Comparison of ENCODE assay signal across 1 cellular context in the genomic region with DNA sequence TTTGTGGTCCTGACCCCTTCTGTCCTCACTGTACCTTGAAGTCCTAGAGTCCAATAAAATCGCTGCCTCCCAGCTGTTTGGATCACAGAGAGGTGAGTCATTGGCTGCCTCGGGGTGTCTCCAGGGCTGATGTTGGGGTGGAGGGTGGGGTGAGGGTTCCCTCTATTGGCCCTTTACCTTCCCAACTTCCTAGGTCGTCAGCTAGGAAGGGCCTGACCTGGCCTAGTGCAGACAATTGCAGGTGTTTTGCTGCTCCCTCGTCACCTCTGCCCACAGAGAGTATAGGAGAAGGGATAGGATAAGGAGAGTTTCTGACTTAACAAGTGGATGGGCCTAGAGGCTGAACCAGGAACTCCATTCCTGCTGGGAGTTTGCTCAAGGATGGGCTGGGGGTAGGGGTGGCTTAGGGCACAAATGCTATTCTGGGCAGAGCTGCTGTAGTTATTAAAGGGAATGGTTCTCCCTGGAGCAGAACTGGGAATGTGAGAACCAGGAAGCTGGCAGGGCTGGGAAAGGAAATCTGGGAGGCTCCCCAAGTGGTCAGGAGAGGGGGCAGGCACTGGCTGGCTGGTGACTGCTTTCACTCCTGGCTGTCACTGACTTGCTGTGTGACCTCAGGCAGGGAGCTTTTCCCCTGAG.
TF ChIP-seq lines count a peak whose summit lies in the region.

No MANE protein-coding gene starts in this region.

TF ChIP-seq in HepG2, 621 proteins besides CTCF, POLR2A, EP300 and RAD21 (continued from another document and continues in another):
- TF ChIP-seq SP5 (CRISPR knock-in tag; IDR thresholded peaks at IDR 0.05; ENCODE audit: borderline replicate concordance, low read depth) (no peak), ZNF512B (CRISPR knock-in tag; IDR thresholded peaks at IDR 0.05; ENCODE audit: borderline replicate concordance) (no peak), NR2F6 (IDR thresholded peaks at IDR 0.05) (peak; percentile 40), NR2F6 (CRISPR knock-in tag; IDR thresholded peaks at IDR 0.05) (no peak; the same call in 1 of the 2 replicates), KLF9 (CRISPR knock-in tag; IDR thresholded peaks at IDR 0.05; ENCODE audit: low read depth) (no peak), CENPBD1 (CRISPR knock-in tag; IDR thresholded peaks at IDR 0.05; ENCODE audit: borderline replicate concordance, low read depth) (no peak), MIER3 (CRISPR knock-in tag; IDR thresholded peaks at IDR 0.05; ENCODE audit: borderline replicate concordance) (0 out of 2 replicates have a peak, but pooled peaks have one; percentile 7), HDAC2 (CRISPR knock-in tag; IDR thresholded peaks at IDR 0.05) (no peak), ZNF781 (CRISPR knock-in tag; IDR thresholded peaks at IDR 0.05; ENCODE audit: borderline replicate concordance, not compliant biosample characterization) (peak; percentile 59), KLF11 (CRISPR knock-in tag; IDR thresholded peaks at IDR 0.05) (no peak), MATR3 (CRISPR knock-in tag; IDR thresholded peaks at IDR 0.05) (no peak), CCAR2 (optimal IDR thresholded peaks at IDR 0.05; ENCODE audit: low read depth, low read length) (peak; percentile 76), SNAI1 (CRISPR knock-in tag; IDR thresholded peaks at IDR 0.05; ENCODE audit: borderline replicate concordance) (0 out of 2 replicates have a peak, but pooled peaks have one; percentile 4), ZMYM2 (CRISPR knock-in tag; IDR thresholded peaks at IDR 0.05) (no peak), ISL2 (CRISPR knock-in tag; IDR thresholded peaks at IDR 0.05) (no peak), TBP (CRISPR knock-in tag; IDR thresholded peaks at IDR 0.05) (no peak), MLLT10 (CRISPR knock-in tag; IDR thresholded peaks at IDR 0.05) (no peak), MXI1 (IDR thresholded peaks at IDR 0.05; ENCODE audit: borderline replicate concordance, low read depth, low read length) (no peak), ZNF224 (CRISPR knock-in tag; IDR thresholded peaks at IDR 0.05) (no peak), KLF15 (CRISPR knock-in tag; IDR thresholded peaks at IDR 0.05; ENCODE audit: borderline replicate concordance) (no peak), IRF2 (CRISPR knock-in tag; IDR thresholded peaks at IDR 0.05) (no peak), ZNF589 (CRISPR knock-in tag; conservative IDR thresholded peaks at IDR 0.05) (no peak), SNAPC2 (CRISPR knock-in tag; IDR thresholded peaks at IDR 0.05) (no peak), SAFB2 (CRISPR knock-in tag; IDR thresholded peaks at IDR 0.05; ENCODE audit: borderline replicate concordance, low read depth) (peak; percentile 80; the same call in 1 of the 2 replicates), FLYWCH1 (CRISPR knock-in tag; IDR thresholded peaks at IDR 0.05) (no peak), FOSL2 (CRISPR knock-in tag; IDR thresholded peaks at IDR 0.05) (peak; percentile 92), ZSCAN29 (CRISPR knock-in tag; conservative IDR thresholded peaks at IDR 0.05) (peak; percentile 20; the same call in 1 of the 2 replicates), ZNF7 (CRISPR knock-in tag; IDR thresholded peaks at IDR 0.05) (no peak), ZFP90 (CRISPR knock-in tag; IDR thresholded peaks at IDR 0.05; ENCODE audit: borderline replicate concordance) (peak; percentile 24; the same call in 1 of the 2 replicates), RFX3 (CRISPR knock-in tag; IDR thresholded peaks at IDR 0.05) (no peak), JUND (CRISPR knock-in tag; IDR thresholded peaks at IDR 0.05) (peak; percentile 15; the same call in 1 of the 2 replicates), TSC22D2 (CRISPR knock-in tag; IDR thresholded peaks at IDR 0.05; ENCODE audit: borderline replicate concordance) (no peak), ZBTB7A (CRISPR knock-in tag; IDR thresholded peaks at IDR 0.05) (0 out of 2 replicates have a peak, but pooled peaks have one; percentile 45), TBL1XR1 (IDR thresholded peaks at IDR 0.05; ENCODE audit: borderline replicate concordance, low read length, partially characterized antibody) (peak; percentile 22)
- TF ChIP-seq, protein P1, sequence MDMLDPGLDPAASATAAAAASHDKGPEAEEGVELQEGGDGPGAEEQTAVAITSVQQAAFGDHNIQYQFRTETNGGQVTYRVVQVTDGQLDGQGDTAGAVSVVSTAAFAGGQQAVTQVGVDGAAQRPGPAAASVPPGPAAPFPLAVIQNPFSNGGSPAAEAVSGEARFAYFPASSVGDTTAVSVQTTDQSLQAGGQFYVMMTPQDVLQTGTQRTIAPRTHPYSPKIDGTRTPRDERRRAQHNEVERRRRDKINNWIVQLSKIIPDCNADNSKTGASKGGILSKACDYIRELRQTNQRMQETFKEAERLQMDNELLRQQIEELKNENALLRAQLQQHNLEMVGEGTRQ (IDR thresholded peaks at IDR 0.05; ENCODE audit: low read depth, low read length), result no peak
- TF ChIP-seq, protein P1 (CRISPR knock-in tag; IDR thresholded peaks at IDR 0.05; ENCODE audit: borderline replicate concordance), result no peak
- TF ChIP-seq, protein P2, sequence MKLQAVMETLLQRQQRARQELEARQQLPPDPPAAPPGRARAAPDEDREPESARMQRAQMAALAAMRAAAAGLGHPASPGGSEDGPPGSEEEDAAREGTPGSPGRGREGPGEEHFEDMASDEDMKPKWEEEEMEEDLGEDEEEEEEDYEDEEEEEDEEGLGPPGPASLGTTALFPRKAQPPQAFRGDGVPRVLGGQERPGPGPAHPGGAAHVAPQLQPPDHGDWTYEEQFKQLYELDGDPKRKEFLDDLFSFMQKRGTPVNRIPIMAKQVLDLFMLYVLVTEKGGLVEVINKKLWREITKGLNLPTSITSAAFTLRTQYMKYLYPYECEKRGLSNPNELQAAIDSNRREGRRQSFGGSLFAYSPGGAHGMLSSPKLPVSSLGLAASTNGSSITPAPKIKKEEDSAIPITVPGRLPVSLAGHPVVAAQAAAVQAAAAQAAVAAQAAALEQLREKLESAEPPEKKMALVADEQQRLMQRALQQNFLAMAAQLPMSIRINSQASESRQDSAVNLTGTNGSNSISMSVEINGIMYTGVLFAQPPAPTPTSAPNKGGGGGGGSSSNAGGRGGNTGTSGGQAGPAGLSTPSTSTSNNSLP (IDR thresholded peaks at IDR 0.05; ENCODE audit: low read depth, low read length), result peak; percentile 17; the same call in 1 of the 2 replicates
- TF ChIP-seq, protein P3, sequence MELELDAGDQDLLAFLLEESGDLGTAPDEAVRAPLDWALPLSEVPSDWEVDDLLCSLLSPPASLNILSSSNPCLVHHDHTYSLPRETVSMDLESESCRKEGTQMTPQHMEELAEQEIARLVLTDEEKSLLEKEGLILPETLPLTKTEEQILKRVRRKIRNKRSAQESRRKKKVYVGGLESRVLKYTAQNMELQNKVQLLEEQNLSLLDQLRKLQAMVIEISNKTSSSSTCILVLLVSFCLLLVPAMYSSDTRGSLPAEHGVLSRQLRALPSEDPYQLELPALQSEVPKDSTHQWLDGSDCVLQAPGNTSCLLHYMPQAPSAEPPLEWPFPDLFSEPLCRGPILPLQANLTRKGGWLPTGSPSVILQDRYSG (CRISPR knock-in tag; IDR thresholded peaks at IDR 0.05), result no peak
- TF ChIP-seq, protein P4, sequence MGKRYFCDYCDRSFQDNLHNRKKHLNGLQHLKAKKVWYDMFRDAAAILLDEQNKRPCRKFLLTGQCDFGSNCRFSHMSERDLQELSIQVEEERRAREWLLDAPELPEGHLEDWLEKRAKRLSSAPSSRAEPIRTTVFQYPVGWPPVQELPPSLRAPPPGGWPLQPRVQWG (CRISPR knock-in tag; IDR thresholded peaks at IDR 0.05; ENCODE audit: borderline replicate concordance, low read depth), result no peak
- TF ChIP-seq, protein P5, sequence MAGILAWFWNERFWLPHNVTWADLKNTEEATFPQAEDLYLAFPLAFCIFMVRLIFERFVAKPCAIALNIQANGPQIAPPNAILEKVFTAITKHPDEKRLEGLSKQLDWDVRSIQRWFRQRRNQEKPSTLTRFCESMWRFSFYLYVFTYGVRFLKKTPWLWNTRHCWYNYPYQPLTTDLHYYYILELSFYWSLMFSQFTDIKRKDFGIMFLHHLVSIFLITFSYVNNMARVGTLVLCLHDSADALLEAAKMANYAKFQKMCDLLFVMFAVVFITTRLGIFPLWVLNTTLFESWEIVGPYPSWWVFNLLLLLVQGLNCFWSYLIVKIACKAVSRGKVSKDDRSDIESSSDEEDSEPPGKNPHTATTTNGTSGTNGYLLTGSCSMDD (CRISPR knock-in tag; IDR thresholded peaks at IDR 0.05), result no peak
- TF ChIP-seq, protein P6, sequence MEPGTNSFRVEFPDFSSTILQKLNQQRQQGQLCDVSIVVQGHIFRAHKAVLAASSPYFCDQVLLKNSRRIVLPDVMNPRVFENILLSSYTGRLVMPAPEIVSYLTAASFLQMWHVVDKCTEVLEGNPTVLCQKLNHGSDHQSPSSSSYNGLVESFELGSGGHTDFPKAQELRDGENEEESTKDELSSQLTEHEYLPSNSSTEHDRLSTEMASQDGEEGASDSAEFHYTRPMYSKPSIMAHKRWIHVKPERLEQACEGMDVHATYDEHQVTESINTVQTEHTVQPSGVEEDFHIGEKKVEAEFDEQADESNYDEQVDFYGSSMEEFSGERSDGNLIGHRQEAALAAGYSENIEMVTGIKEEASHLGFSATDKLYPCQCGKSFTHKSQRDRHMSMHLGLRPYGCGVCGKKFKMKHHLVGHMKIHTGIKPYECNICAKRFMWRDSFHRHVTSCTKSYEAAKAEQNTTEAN (CRISPR knock-in tag; conservative IDR thresholded peaks at IDR 0.05), result no peak
- TF ChIP-seq, protein P7, sequence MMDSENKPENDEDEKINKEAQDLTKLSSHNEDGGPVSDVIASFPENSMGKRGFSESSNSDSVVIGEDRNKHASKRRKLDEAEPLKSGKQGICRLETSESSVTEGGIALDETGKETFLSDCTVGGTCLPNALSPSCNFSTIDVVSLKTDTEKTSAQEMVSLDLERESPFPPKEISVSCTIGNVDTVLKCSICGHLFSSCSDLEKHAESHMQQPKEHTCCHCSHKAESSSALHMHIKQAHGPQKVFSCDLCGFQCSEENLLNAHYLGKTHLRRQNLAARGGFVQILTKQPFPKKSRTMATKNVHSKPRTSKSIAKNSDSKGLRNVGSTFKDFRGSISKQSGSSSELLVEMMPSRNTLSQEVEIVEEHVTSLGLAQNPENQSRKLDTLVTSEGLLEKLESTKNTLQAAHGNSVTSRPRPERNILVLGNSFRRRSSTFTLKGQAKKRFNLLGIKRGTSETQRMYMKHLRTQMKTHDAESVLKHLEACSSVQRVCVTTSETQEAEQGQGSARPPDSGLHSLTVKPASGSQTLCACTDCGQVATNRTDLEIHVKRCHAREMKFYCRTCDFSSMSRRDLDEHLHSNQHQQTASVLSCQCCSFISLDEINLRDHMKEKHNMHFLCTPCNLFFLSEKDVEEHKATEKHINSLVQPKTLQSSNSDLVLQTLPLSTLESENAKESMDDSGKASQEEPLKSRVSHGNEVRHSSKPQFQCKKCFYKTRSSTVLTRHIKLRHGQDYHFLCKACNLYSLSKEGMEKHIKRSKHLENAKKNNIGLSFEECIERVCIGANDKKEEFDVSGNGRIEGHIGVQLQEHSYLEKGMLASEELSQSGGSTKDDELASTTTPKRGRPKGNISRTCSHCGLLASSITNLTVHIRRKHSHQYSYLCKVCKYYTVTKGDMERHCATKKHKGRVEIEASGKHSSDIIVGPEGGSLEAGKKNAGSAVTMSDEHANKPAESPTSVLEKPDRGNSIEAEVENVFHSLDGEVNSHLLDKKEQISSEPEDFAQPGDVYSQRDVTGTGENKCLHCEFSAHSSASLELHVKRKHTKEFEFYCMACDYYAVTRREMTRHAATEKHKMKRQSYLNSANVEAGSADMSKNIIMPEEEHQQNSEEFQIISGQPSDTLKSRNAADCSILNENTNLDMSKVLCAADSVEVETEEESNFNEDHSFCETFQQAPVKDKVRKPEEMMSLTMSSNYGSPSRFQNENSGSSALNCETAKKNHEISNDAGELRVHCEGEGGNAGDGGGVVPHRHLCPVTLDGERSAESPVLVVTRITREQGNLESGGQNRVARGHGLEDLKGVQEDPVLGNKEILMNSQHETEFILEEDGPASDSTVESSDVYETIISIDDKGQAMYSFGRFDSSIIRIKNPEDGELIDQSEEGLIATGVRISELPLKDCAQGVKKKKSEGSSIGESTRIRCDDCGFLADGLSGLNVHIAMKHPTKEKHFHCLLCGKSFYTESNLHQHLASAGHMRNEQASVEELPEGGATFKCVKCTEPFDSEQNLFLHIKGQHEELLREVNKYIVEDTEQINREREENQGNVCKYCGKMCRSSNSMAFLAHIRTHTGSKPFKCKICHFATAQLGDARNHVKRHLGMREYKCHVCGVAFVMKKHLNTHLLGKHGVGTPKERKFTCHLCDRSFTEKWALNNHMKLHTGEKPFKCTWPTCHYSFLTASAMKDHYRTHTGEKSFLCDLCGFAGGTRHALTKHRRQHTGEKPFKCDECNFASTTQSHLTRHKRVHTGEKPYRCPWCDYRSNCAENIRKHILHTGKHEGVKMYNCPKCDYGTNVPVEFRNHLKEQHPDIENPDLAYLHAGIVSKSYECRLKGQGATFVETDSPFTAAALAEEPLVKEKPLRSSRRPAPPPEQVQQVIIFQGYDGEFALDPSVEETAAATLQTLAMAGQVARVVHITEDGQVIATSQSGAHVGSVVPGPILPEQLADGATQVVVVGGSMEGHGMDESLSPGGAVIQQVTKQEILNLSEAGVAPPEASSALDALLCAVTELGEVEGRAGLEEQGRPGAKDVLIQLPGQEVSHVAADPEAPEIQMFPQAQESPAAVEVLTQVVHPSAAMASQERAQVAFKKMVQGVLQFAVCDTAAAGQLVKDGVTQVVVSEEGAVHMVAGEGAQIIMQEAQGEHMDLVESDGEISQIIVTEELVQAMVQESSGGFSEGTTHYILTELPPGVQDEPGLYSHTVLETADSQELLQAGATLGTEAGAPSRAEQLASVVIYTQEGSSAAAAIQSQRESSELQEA (CRISPR knock-in tag; IDR thresholded peaks at IDR 0.05; ENCODE audit: not compliant biosample characterization), result no peak
